In the genomic region with DNA sequence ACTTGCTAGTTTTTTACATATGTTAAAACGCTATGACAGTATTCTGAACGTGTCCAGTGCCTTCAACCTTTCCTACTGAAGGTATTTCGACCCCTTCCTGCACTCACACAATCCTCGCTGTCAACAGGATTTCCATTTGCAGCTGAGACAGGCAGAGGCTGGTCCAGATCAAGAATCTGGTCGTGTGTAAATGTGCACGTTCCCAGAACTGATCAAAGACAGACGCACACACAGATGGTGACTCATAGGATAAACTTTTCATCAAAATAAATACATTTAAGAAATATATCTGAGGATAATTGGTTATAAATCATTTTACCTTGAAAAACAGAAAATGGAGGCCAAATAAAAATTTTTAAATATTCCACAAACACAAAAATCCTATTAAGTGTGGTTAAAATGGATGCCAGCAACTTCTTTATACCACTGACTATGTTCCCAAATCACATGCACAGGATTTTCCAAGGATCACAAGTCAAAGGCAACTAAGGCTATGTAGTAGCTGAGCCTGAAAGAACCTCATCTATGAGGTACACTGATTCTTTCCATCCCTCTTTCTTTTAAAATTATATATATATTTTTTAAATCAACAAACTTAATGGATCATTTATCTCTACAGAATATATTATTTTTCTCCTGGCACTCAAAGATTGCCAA, we compare ENCODE assay signal across 18 cellular contexts.
DNase-seq lines count a peak whose midpoint lies in the region; ATAC-seq and TF ChIP-seq lines count a peak whose summit lies in the region.
"Had no signal": no experiment of that assay in that cellular context is flagged by ENCODE, and none has a peak within 500 bp of the region (broad histone marks: within the 10 kb centered on the region; RNA-seq: fewer than 3 reads in every experiment).

No MANE protein-coding gene starts in this region.

- peaks cover 2% of the 10 kb centered on the region; the same call in 1 of the 2 replicates for H3K27me3 Mint-ChIP-seq in HFFc6 (ENCODE audit: insufficient read depth)
- H3K27me3 Mint-ChIP-seq: CD4-positive, CD25-positive, alpha-beta regulatory T cell had no signal

- no peak overlapping the region for H2AFZ ChIP-seq in smooth muscle cell (ENCODE audit: low read depth)

- peaks cover 25% of the 10 kb centered on the region for H3K36me3 Mint-ChIP-seq in HFFc6 (ENCODE audit: low read depth)
- H3K36me3 Mint-ChIP-seq: activated naive CD8-positive, alpha-beta T cell treated with anti-CD3 and anti-CD28 coated beads, Interleukin-2, amount 10 ng/mL, durations not matched to agents 7 days and 5 days; CD4-positive, CD25-positive, alpha-beta regulatory T cell had no signal

- TF ChIP-seq CTCF in HFFc6 (IDR thresholded peaks at IDR 0.05) = no peak
- TF ChIP-seq CTCF in brain microvascular endothelial cell (IDR thresholded peaks at IDR 0.05; ENCODE audit: low read depth, low read length, missing control alignments) = no peak
- TF ChIP-seq CTCF in smooth muscle cell (IDR thresholded peaks at IDR 0.05; ENCODE audit: borderline replicate concordance, insufficient read depth, poor library complexity, severe bottlenecking) = no peak

- peak overlapping the region; percentile 69 for H3K27ac ChIP-seq in brain microvascular endothelial cell
- H3K27ac ChIP-seq in smooth muscle cell (ENCODE audit: low read depth) = peak overlapping the region; percentile 43
- H3K27ac ChIP-seq: pancreas, suprapubic skin had no signal

- H3K9me3 ChIP-seq in smooth muscle cell (replicated peaks; ENCODE audit: low read depth) = no peaks in the 10 kb centered on the region
- H3K9me3 ChIP-seq: pancreas, suprapubic skin had no signal

- peak overlapping the region; percentile 36 for H3K4me2 ChIP-seq in smooth muscle cell

- H3K4me1 ChIP-seq in smooth muscle cell (ENCODE audit: low read depth) = no peaks in the 10 kb centered on the region
- H3K4me1 ChIP-seq: pancreas, suprapubic skin had no signal

- WGBS in smooth muscle cell (ENCODE audit: low lambda C conversion rate) = 28% methylated on average over 7 of the region's 7 CpGs

- H3F3A ChIP-seq in smooth muscle cell (ENCODE audit: low read depth) = no peaks in the 10 kb centered on the region

- DNase-seq in HFFc6 (peak; percentile 50), brain microvascular endothelial cell (peak; percentile 74), left cardiac atrium (peak; percentile 21), smooth muscle cell (lab: John Stamatoyannopoulos, UW; ENCODE audit: unreplicated experiment) (no peak), NCI-H69 (lab: John Stamatoyannopoulos, UW) (no peak), amniotic stem cell (lab: John Stamatoyannopoulos, UW) (no peak)
- no peak for DNase-seq in central memory CD4-positive, alpha-beta T cell
- DNase-seq: activated naive CD8-positive, alpha-beta T cell treated with anti-CD3 and anti-CD28 coated beads, Interleukin-2, amount 10 ng/mL, durations not matched to agents 7 days and 5 days; CD4-positive, CD25-positive, alpha-beta regulatory T cell; DMS79 treated with DMSO at 0.1 percent for 48 hours; dorsolateral prefrontal cortex; NCI-H1694 treated with DMSO at 0.1 percent for 48 hours; NCI-H524; pancreas; stimulated activated CD4-positive, alpha-beta T cell treated with anti-CD3 and anti-CD28 coated beads, Interleukin-15, amount 100 ng/mL, for 24 hours had no signal

- H3K27ac Mint-ChIP-seq in HFFc6 = peak overlapping the region; percentile 95
- H3K27ac Mint-ChIP-seq: activated naive CD8-positive, alpha-beta T cell treated with anti-CD3 and anti-CD28 coated beads, Interleukin-2, amount 10 ng/mL, durations not matched to agents 7 days and 5 days; CD4-positive, CD25-positive, alpha-beta regulatory T cell had no signal

- H3K4me3 ChIP-seq in brain microvascular endothelial cell (ENCODE audit: low read depth, low read length) (no peak overlapping the region), smooth muscle cell (no peak overlapping the region)
- H3K4me3 ChIP-seq: dorsolateral prefrontal cortex, GM12878, pancreas, suprapubic skin had no signal

- no peaks in the 10 kb centered on the region for H3K27me3 ChIP-seq in brain microvascular endothelial cell (replicated peaks)
- no peaks in the 10 kb centered on the region for H3K27me3 ChIP-seq in smooth muscle cell (ENCODE audit: low read depth)
- H3K27me3 ChIP-seq: dorsolateral prefrontal cortex, pancreas, suprapubic skin had no signal

- H3K4me1 Mint-ChIP-seq in HFFc6 (ENCODE audit: low read depth) = peaks cover 30% of the 10 kb centered on the region
- H3K4me1 Mint-ChIP-seq: activated naive CD8-positive, alpha-beta T cell treated with anti-CD3 and anti-CD28 coated beads, Interleukin-2, amount 10 ng/mL, durations not matched to agents 7 days and 5 days; CD4-positive, CD25-positive, alpha-beta regulatory T cell had no signal

- intact Hi-C loops in left cardiac atrium (cut with DNase I) = no loop called here

- in situ Hi-C loops in brain microvascular endothelial cell (cut with HindIII; ENCODE audit: low pct_ligation_motif_present, low sequenced_read_pairs) = no loop called here

- H3K9me3 Mint-ChIP-seq in HFFc6 = peaks cover 27% of the 10 kb centered on the region

- peak overlapping the region; percentile 78 for H3K4me3 Mint-ChIP-seq in HFFc6
- H3K4me3 Mint-ChIP-seq: activated naive CD8-positive, alpha-beta T cell treated with anti-CD3 and anti-CD28 coated beads, Interleukin-2, amount 10 ng/mL, durations not matched to agents 7 days and 5 days; CD4-positive, CD25-positive, alpha-beta regulatory T cell had no signal

- H3K36me3 ChIP-seq in brain microvascular endothelial cell (replicated peaks) (no peaks in the 10 kb centered on the region), smooth muscle cell (ENCODE audit: low read depth) (no peaks in the 10 kb centered on the region)
- H3K36me3 ChIP-seq: pancreas, suprapubic skin had no signal

- ATAC-seq in left cardiac atrium = peak; percentile 45 to 54
- ATAC-seq: activated CD4-positive, CD25-positive, alpha-beta regulatory T cell treated with anti-CD3 and anti-CD28 coated beads, Interleukin-2, amount 50 U/mL, for 24 hours; GM12878; pancreas had no signal

- H3K79me2 ChIP-seq in smooth muscle cell (ENCODE audit: low read depth) = no peaks in the 10 kb centered on the region

- H4K20me1 ChIP-seq in smooth muscle cell (ENCODE audit: low read depth) = no peaks in the 10 kb centered on the region

- H3K9ac ChIP-seq in smooth muscle cell (ENCODE audit: low read depth) = no peak overlapping the region

Comparison
In these comparisons a context has a peak if more than half of its experiments do, and no peak if none do; other contexts are left out.
1. DNase-seq: peak in HFFc6 (single experiment), brain microvascular endothelial cell (single experiment) and left cardiac atrium (single experiment); none in smooth muscle cell (single experiment), NCI-H69 (single experiment), amniotic stem cell (single experiment) and central memory CD4-positive, alpha-beta T cell (single experiment).